8 cellular contexts compared by ENCODE assay signal in genomic region chr19:49852631-49853126, GRCh38. TPM values are rescaled to one million over a fixed set of nuclear protein-coding genes. Genes with fewer than 3 reads are reported as not detected.
DNase-seq lines count a peak whose midpoint lies in the region; ATAC-seq lines count a peak whose summit lies in the region.

No MANE protein-coding gene starts in this region.

- H3K27ac Mint-ChIP-seq in activated CD4-positive, alpha-beta T cell treated with anti-CD3 and anti-CD28 coated beads, Interleukin-2, amount 10 ng/mL, durations not matched to agents 24 days and 14 days = peak overlapping the region; percentile 34
- H3K27ac Mint-ChIP-seq in activated CD4-positive, alpha-beta memory T cell treated with anti-CD3 and anti-CD28 coated beads for 36 hours = no peak overlapping the region
- H3K27ac Mint-ChIP-seq in stimulated activated naive CD8-positive, alpha-beta T cell treated with anti-CD3 and anti-CD28 coated beads, Interleukin-15, amount 100 ng/mL, for 72 hours = peak overlapping the region in 1 of 2 donors; percentile 57

- H3K27ac ChIP-seq in iPS DF 6.9 (ENCODE audit: low read length) = no peak overlapping the region

- no CpG with 5 or more reads among the region's 14 CpGs for WGBS in iPS DF 6.9 (ENCODE audit: insufficient coverage, insufficient read length)

- CTCF ChIA-PET in activated CD4-positive, alpha-beta memory T cell treated with anti-CD3 and anti-CD28 coated beads for 36 hours (lab: Charles Lee) = interaction anchor here (0.6 kb wide), 1 partner anchor 168 kb away, joined by 3 read pairs; no protein-coding TSS in a partner anchor

- no peak for ATAC-seq in stimulated activated naive CD8-positive, alpha-beta T cell treated with anti-CD3 and anti-CD28 coated beads, Interleukin-15, amount 100 ng/mL, for 72 hours
- no peak for ATAC-seq in GM21737 (IDR thresholded peaks at IDR 0.05; ENCODE audit: unreplicated experiment)
- ATAC-seq in HG02884 (IDR thresholded peaks at IDR 0.05; ENCODE audit: unreplicated experiment) = no peak

- H3K36me3 Mint-ChIP-seq in activated CD4-positive, alpha-beta T cell treated with anti-CD3 and anti-CD28 coated beads, Interleukin-2, amount 10 ng/mL, durations not matched to agents 24 days and 14 days (ENCODE audit: low read depth) = peaks cover 21% of the 10 kb centered on the region
- peaks cover 8% of the 10 kb centered on the region for H3K36me3 Mint-ChIP-seq in activated CD4-positive, alpha-beta memory T cell treated with anti-CD3 and anti-CD28 coated beads for 36 hours

- peaks cover 24% of the 10 kb centered on the region for H3K36me3 ChIP-seq in iPS DF 6.9 (ENCODE audit: control insufficient read depth, insufficient read depth, low read length)

- peaks cover 2% of the 10 kb centered on the region for H3K27me3 Mint-ChIP-seq in activated CD4-positive, alpha-beta T cell treated with anti-CD3 and anti-CD28 coated beads, Interleukin-2, amount 10 ng/mL, durations not matched to agents 24 days and 14 days
- no peaks in the 10 kb centered on the region for H3K27me3 Mint-ChIP-seq in activated CD4-positive, alpha-beta memory T cell treated with anti-CD3 and anti-CD28 coated beads for 36 hours
- H3K27me3 Mint-ChIP-seq in stimulated activated naive CD8-positive, alpha-beta T cell treated with anti-CD3 and anti-CD28 coated beads, Interleukin-15, amount 100 ng/mL, for 72 hours = no peaks in the 10 kb centered on the region

- intact Hi-C loops in activated CD4-positive, alpha-beta T cell treated with anti-CD3 and anti-CD28 coated beads, Interleukin-2, amount 10 ng/mL, durations not matched to agents 24 days and 14 days (cut with micrococcal nuclease) = loop anchor here (5.0 kb wide), 1 partner anchor 85 kb away; the partner anchor contains the start of gene AP2A1
- intact Hi-C loops in activated CD4-positive, alpha-beta memory T cell treated with anti-CD3 and anti-CD28 coated beads for 36 hours (cut with micrococcal nuclease) = no loop called here

- peaks cover 4% of the 10 kb centered on the region for H3K9me3 Mint-ChIP-seq in activated CD4-positive, alpha-beta T cell treated with anti-CD3 and anti-CD28 coated beads, Interleukin-2, amount 10 ng/mL, durations not matched to agents 24 days and 14 days
- peaks cover 13% of the 10 kb centered on the region for H3K9me3 Mint-ChIP-seq in activated CD4-positive, alpha-beta memory T cell treated with anti-CD3 and anti-CD28 coated beads for 36 hours
- peaks cover 13 to 15% of the 10 kb centered on the region in 2 donors for H3K9me3 Mint-ChIP-seq in stimulated activated naive CD8-positive, alpha-beta T cell treated with anti-CD3 and anti-CD28 coated beads, Interleukin-15, amount 100 ng/mL, for 72 hours

- no peak for DNase-seq in activated CD4-positive, alpha-beta T cell treated with anti-CD3 and anti-CD28 coated beads, Interleukin-2, amount 10 ng/mL, durations not matched to agents 24 days and 14 days
- DNase-seq in activated CD4-positive, alpha-beta T cell treated with anti-CD3 and anti-CD28 coated beads, Interleukin-2, amount 50 U/mL, for 1 hour = no peak
- no peak for DNase-seq in activated CD4-positive, alpha-beta memory T cell treated with anti-CD3 and anti-CD28 coated beads for 36 hours
- no peak for DNase-seq in iPS DF 6.9 (ENCODE audit: low read depth, low spot score)
- DNase-seq in stimulated activated naive CD8-positive, alpha-beta T cell treated with anti-CD3 and anti-CD28 coated beads, Interleukin-15, amount 100 ng/mL, for 72 hours = no peak
- no peak for DNase-seq in mucosa of gallbladder (ENCODE audit: low spot score)

- peak overlapping the region; percentile 83 for H3K4me3 Mint-ChIP-seq in activated CD4-positive, alpha-beta T cell treated with anti-CD3 and anti-CD28 coated beads, Interleukin-2, amount 10 ng/mL, durations not matched to agents 24 days and 14 days
- peak overlapping the region; percentile 67 for H3K4me3 Mint-ChIP-seq in activated CD4-positive, alpha-beta memory T cell treated with anti-CD3 and anti-CD28 coated beads for 36 hours
- peak overlapping the region; percentile 77 to 88 for H3K4me3 Mint-ChIP-seq in stimulated activated naive CD8-positive, alpha-beta T cell treated with anti-CD3 and anti-CD28 coated beads, Interleukin-15, amount 100 ng/mL, for 72 hours

- peaks cover 36% of the 10 kb centered on the region for H3K4me1 Mint-ChIP-seq in activated CD4-positive, alpha-beta T cell treated with anti-CD3 and anti-CD28 coated beads, Interleukin-2, amount 10 ng/mL, durations not matched to agents 24 days and 14 days
- H3K4me1 Mint-ChIP-seq in activated CD4-positive, alpha-beta memory T cell treated with anti-CD3 and anti-CD28 coated beads for 36 hours (ENCODE audit: low read depth) = peaks cover 38% of the 10 kb centered on the region
- peaks cover 59% of the 10 kb centered on the region for H3K4me1 Mint-ChIP-seq in stimulated activated naive CD8-positive, alpha-beta T cell treated with anti-CD3 and anti-CD28 coated beads, Interleukin-15, amount 100 ng/mL, for 72 hours

- H3K27me3 ChIP-seq in iPS DF 6.9 (ENCODE audit: control insufficient read depth, insufficient read depth, low read length) = no peaks in the 10 kb centered on the region

- H3K4me1 ChIP-seq in iPS DF 6.9 (ENCODE audit: control insufficient read depth, insufficient read depth, low read length) = peaks cover 3% of the 10 kb centered on the region; the same call in 1 of the 2 replicates

- peak overlapping the region; percentile 58; the same call in 1 of the 2 replicates for H3K4me3 ChIP-seq in iPS DF 6.9 (ENCODE audit: low read length)

- POLR2A ChIA-PET in activated CD4-positive, alpha-beta memory T cell treated with anti-CD3 and anti-CD28 coated beads for 36 hours (lab: Charles Lee) = interaction anchor here (0.9 kb wide), 1 partner anchor 23 kb away, joined by 3 read pairs; no protein-coding TSS in a partner anchor

- no peaks in the 10 kb centered on the region for H3K9me3 ChIP-seq in iPS DF 6.9 (ENCODE audit: control insufficient read depth, insufficient read depth, low read length)

RNA-seq across cellular contexts. Expression of gene PTOV1, which starts 1.7 kb away (rescaled TPM):
- total RNA-seq in activated CD4-positive, alpha-beta T cell treated with anti-CD3 and anti-CD28 coated beads, Interleukin-2, amount 10 ng/mL, durations not matched to agents 24 days and 14 days = 121 and 124 TPM in 2 replicates
- total RNA-seq in activated CD4-positive, alpha-beta memory T cell treated with anti-CD3 and anti-CD28 coated beads for 36 hours = 100 to 1,000 TPM; 105 to 108 TPM
- total RNA-seq in mucosa of gallbladder = 249 TPM

RNA-seq across cellular contexts. Expression of gene PNKP, which starts 14.7 kb away (rescaled TPM):
- total RNA-seq in activated CD4-positive, alpha-beta T cell treated with anti-CD3 and anti-CD28 coated beads, Interleukin-2, amount 10 ng/mL, durations not matched to agents 24 days and 14 days = 123 and 124 TPM in 2 replicates
- total RNA-seq in activated CD4-positive, alpha-beta memory T cell treated with anti-CD3 and anti-CD28 coated beads for 36 hours = 10 to 100 TPM; 88.7 to 98.6 TPM
- total RNA-seq in mucosa of gallbladder = 103 TPM

RNA-seq across cellular contexts. Expression of gene AKT1S1, which starts 24.5 kb away (rescaled TPM):
- total RNA-seq in activated CD4-positive, alpha-beta T cell treated with anti-CD3 and anti-CD28 coated beads, Interleukin-2, amount 10 ng/mL, durations not matched to agents 24 days and 14 days = 31.5 and 33.5 TPM in 2 replicates
- 10 to 100 TPM; 19.6 TPM for total RNA-seq in activated CD4-positive, alpha-beta memory T cell treated with anti-CD3 and anti-CD28 coated beads for 36 hours
- 48.5 TPM for total RNA-seq in mucosa of gallbladder

RNA-seq across cellular contexts. Expression of gene TBC1D17, which starts 24.8 kb away (rescaled TPM):
- total RNA-seq in activated CD4-positive, alpha-beta T cell treated with anti-CD3 and anti-CD28 coated beads, Interleukin-2, amount 10 ng/mL, durations not matched to agents 24 days and 14 days = 36.5 and 36.8 TPM in 2 replicates
- 10 to 100 TPM; 32.5 to 34.7 TPM for total RNA-seq in activated CD4-positive, alpha-beta memory T cell treated with anti-CD3 and anti-CD28 coated beads for 36 hours
- total RNA-seq in mucosa of gallbladder = 68.1 TPM

RNA-seq across cellular contexts. Expression of gene MED25, which starts 34.6 kb away (rescaled TPM):
- total RNA-seq in activated CD4-positive, alpha-beta T cell treated with anti-CD3 and anti-CD28 coated beads, Interleukin-2, amount 10 ng/mL, durations not matched to agents 24 days and 14 days = 49.1 and 51.5 TPM in 2 replicates
- 10 to 100 TPM; 45.6 to 50.2 TPM for total RNA-seq in activated CD4-positive, alpha-beta memory T cell treated with anti-CD3 and anti-CD28 coated beads for 36 hours
- 66.0 TPM for total RNA-seq in mucosa of gallbladder
